ENCODE assay signal across 10 cellular contexts in genomic region chr12:18139989-18140596, GRCh38. TPM values are rescaled to one million over a fixed set of nuclear protein-coding genes. Genes with fewer than 3 reads are reported as not detected.
DNase-seq lines count a peak whose midpoint lies in the region; TF ChIP-seq lines count a peak whose summit lies in the region.
"Had no signal": no experiment of that assay in that cellular context is flagged by ENCODE, and none has a peak within 500 bp of the region (broad histone marks: within the 10 kb centered on the region; RNA-seq: fewer than 3 reads in every experiment).

No MANE protein-coding gene starts in this region.

- H3K4me1 ChIP-seq in SK-N-SH (ENCODE audit: control insufficient read depth in 1 of 2, insufficient read depth in 2 of 2, low read depth in 1 of 2, low read length in 1 of 2) = no peaks in the 10 kb centered on the region
- H3K4me1 ChIP-seq in hepatocyte (ENCODE audit: insufficient read depth) = peaks cover 14% of the 10 kb centered on the region

- H3K4me3 Mint-ChIP-seq in activated CD4-positive, alpha-beta T cell treated with anti-CD3 and anti-CD28 coated beads, Interleukin-2, amount 10 ng/mL, durations not matched to agents 24 days and 14 days = no peak overlapping the region
- H3K4me3 Mint-ChIP-seq in T-helper 2 cell treated with Interferon-gamma antibody and Interleukin-4, amounts not matched to agents 5 μg/mL and 100 μg/mL, for 36 hours = no peak overlapping the region

- H3K27me3 ChIP-seq in HL-60 (ENCODE audit: insufficient read depth, poor library complexity, severe bottlenecking) (no peaks in the 10 kb centered on the region), SK-N-SH (ENCODE audit: insufficient read depth) (no peaks in the 10 kb centered on the region), hepatocyte (no peaks in the 10 kb centered on the region)

- H3K9me3 Mint-ChIP-seq in activated CD4-positive, alpha-beta T cell treated with anti-CD3 and anti-CD28 coated beads, Interleukin-2, amount 10 ng/mL, durations not matched to agents 24 days and 14 days = no peaks in the 10 kb centered on the region
- no peaks in the 10 kb centered on the region for H3K9me3 Mint-ChIP-seq in T-helper 2 cell treated with Interferon-gamma antibody and Interleukin-4, amounts not matched to agents 5 μg/mL and 100 μg/mL, for 36 hours

- H3K9me2 ChIP-seq in SK-N-SH (no peaks in the 10 kb centered on the region; the same call in 1 of the 2 replicates), hepatocyte (replicated peaks; ENCODE audit: insufficient read depth) (no peaks in the 10 kb centered on the region)

- DNase-seq in GM10248 (ENCODE audit: extremely low spot score) (no peak), HL-60 (ENCODE audit: low read depth in 1 of 2, low spot score in 1 of 2) (no peak), SK-N-SH (no peak), hepatocyte (ENCODE audit: low spot score) (peak; percentile 23), NCI-H2171 (lab: John Stamatoyannopoulos, UW) (no peak), NCI-H2107 (lab: John Stamatoyannopoulos, UW) (no peak)
- no peak for DNase-seq in activated CD4-positive, alpha-beta T cell treated with anti-CD3 and anti-CD28 coated beads, Interleukin-2, amount 10 ng/mL, durations not matched to agents 24 days and 14 days
- no peak for DNase-seq in T-helper 2 cell treated with Interferon-gamma antibody and Interleukin-4, amounts not matched to agents 5 μg/mL and 100 μg/mL, for 36 hours (ENCODE audit: low spot score)

- H2AFZ ChIP-seq in SK-N-SH (ENCODE audit: low read depth) (no peak overlapping the region), hepatocyte (no peak overlapping the region)

- POLR2A ChIA-PET in GM10248 (lab: Yijun Ruan, JAX) (no interaction called here), SK-N-SH (lab: Yijun Ruan, JAX) (no interaction called here)

- H3K4me1 Mint-ChIP-seq in activated CD4-positive, alpha-beta T cell treated with anti-CD3 and anti-CD28 coated beads, Interleukin-2, amount 10 ng/mL, durations not matched to agents 24 days and 14 days = no peaks in the 10 kb centered on the region
- H3K4me1 Mint-ChIP-seq in T-helper 2 cell treated with Interferon-gamma antibody and Interleukin-4, amounts not matched to agents 5 μg/mL and 100 μg/mL, for 36 hours (ENCODE audit: low read depth) = no peaks in the 10 kb centered on the region

- H3K79me2 ChIP-seq in SK-N-SH (ENCODE audit: insufficient read depth) = no peaks in the 10 kb centered on the region
- H3K79me2 ChIP-seq in hepatocyte = no peaks in the 10 kb centered on the region

- CTCF ChIA-PET in GM10248 (lab: Yijun Ruan, JAX) = interaction anchor here (1.0 to 2.1 kb wide), 10 partner anchors 9 to 1051 kb away, joined by 3 to 11 read pairs (median 4); no protein-coding TSS in a partner anchor
- CTCF ChIA-PET in SK-N-SH (lab: Yijun Ruan, JAX) = interaction anchor here (0.6 to 1.5 kb wide), 5 partner anchors 11 to 1008 kb away, joined by 3 to 5 read pairs (median 3); no protein-coding TSS in a partner anchor

- H3K36me3 ChIP-seq in SK-N-SH (replicated peaks in 1 of 2; ENCODE audit: control insufficient read depth in 1 of 2, insufficient read depth in 2 of 2, low read length in 1 of 2) (no peaks in the 10 kb centered on the region), hepatocyte (replicated peaks; ENCODE audit: insufficient read depth, low read depth) (no peaks in the 10 kb centered on the region)

- TF ChIP-seq RAD21 in SK-N-SH (IDR thresholded peaks at IDR 0.05; ENCODE audit: low read length) = peak; percentile 57

- H3K9ac ChIP-seq in SK-N-SH = no peak overlapping the region

- no peaks in the 10 kb centered on the region for H3K36me3 Mint-ChIP-seq in activated CD4-positive, alpha-beta T cell treated with anti-CD3 and anti-CD28 coated beads, Interleukin-2, amount 10 ng/mL, durations not matched to agents 24 days and 14 days (ENCODE audit: low read depth)
- H3K36me3 Mint-ChIP-seq in T-helper 2 cell treated with Interferon-gamma antibody and Interleukin-4, amounts not matched to agents 5 μg/mL and 100 μg/mL, for 36 hours (ENCODE audit: low read depth) = no peaks in the 10 kb centered on the region

- H3K27ac Mint-ChIP-seq in activated CD4-positive, alpha-beta T cell treated with anti-CD3 and anti-CD28 coated beads, Interleukin-2, amount 10 ng/mL, durations not matched to agents 24 days and 14 days = no peak overlapping the region
- H3K27ac Mint-ChIP-seq in T-helper 2 cell treated with Interferon-gamma antibody and Interleukin-4, amounts not matched to agents 5 μg/mL and 100 μg/mL, for 36 hours = no peak overlapping the region

- H3K27ac ChIP-seq in HL-60 (replicated peaks) (no peak overlapping the region), SK-N-SH (ENCODE audit: low read depth in 2 of 2, low read length in 1 of 2) (no peak overlapping the region), hepatocyte (no peak overlapping the region)
- H3K27ac ChIP-seq: skin epidermis had no signal

- intact Hi-C loops in activated CD4-positive, alpha-beta T cell treated with anti-CD3 and anti-CD28 coated beads, Interleukin-2, amount 10 ng/mL, durations not matched to agents 24 days and 14 days (cut with micrococcal nuclease) = no loop called here

- no peak overlapping the region for H3K4me3 ChIP-seq in HL-60 (replicated peaks; ENCODE audit: insufficient read depth, low read length)
- no peak overlapping the region for H3K4me3 ChIP-seq in SK-N-SH (ENCODE audit: low read depth in 2 of 2, low read length in 1 of 2)
- no peak overlapping the region for H3K4me3 ChIP-seq in hepatocyte
- H3K4me3 ChIP-seq: skin epidermis had no signal

- H3K4me2 ChIP-seq in SK-N-SH (no peak overlapping the region), hepatocyte (no peak overlapping the region)

- no peak for TF ChIP-seq EP300 in SK-N-SH (IDR thresholded peaks at IDR 0.05; ENCODE audit: borderline replicate concordance in 1 of 2, low read depth in 1 of 2, low read length in 1 of 2)

- H3K27me3 Mint-ChIP-seq in activated CD4-positive, alpha-beta T cell treated with anti-CD3 and anti-CD28 coated beads, Interleukin-2, amount 10 ng/mL, durations not matched to agents 24 days and 14 days = no peaks in the 10 kb centered on the region
- H3K27me3 Mint-ChIP-seq in T-helper 2 cell treated with Interferon-gamma antibody and Interleukin-4, amounts not matched to agents 5 μg/mL and 100 μg/mL, for 36 hours (ENCODE audit: low read depth) = no peaks in the 10 kb centered on the region

- 0% methylated on average over 1 of the region's 1 CpG for WGBS in SK-N-SH (ENCODE audit: low lambda C conversion rate)
- 0% methylated on average over 1 of the region's 1 CpG for WGBS in hepatocyte (ENCODE audit: low lambda C conversion rate, missing lambda C conversion rate)

- H3K9me3 ChIP-seq in SK-N-SH = no peaks in the 10 kb centered on the region
- no peaks in the 10 kb centered on the region for H3K9me3 ChIP-seq in hepatocyte (ENCODE audit: low read depth)

- no peaks in the 10 kb centered on the region for H3F3A ChIP-seq in SK-N-SH (replicated peaks; ENCODE audit: insufficient read depth)

- H4K20me1 ChIP-seq in SK-N-SH (ENCODE audit: insufficient read depth) = no peaks in the 10 kb centered on the region
- H4K20me1 ChIP-seq in hepatocyte (ENCODE audit: insufficient read depth, poor library complexity, severe bottlenecking) = no peaks in the 10 kb centered on the region

- TF ChIP-seq CTCF in GM10248 (IDR thresholded peaks at IDR 0.05; ENCODE audit: control extremely low read depth, extremely low read depth, low read depth, missing control alignments) (peak; percentile 47), HL-60 (IDR thresholded peaks at IDR 0.05; ENCODE audit: insufficient read depth, low read length) (peak; percentile 54), SK-N-SH (IDR thresholded peaks at IDR 0.05) (peak; percentile 75), hepatocyte (IDR thresholded peaks at IDR 0.05; ENCODE audit: poor library complexity) (peak; percentile 74)

TF ChIP-seq in SK-N-SH, 30 proteins besides CTCF, POLR2A, EP300 and RAD21:
- 0 out of 2 replicates have a peak, but pooled peaks have one; percentile 8 for TF ChIP-seq SMC3 (IDR thresholded peaks at IDR 0.05; ENCODE audit: low read depth, low read length)
- TF ChIP-seq ELF1 (IDR thresholded peaks at IDR 0.05) = no peak

RNA-seq across cellular contexts. Expression of gene RERGL, which starts 50.1 kb away (rescaled TPM):
- polyA plus RNA-seq in SK-N-SH (2012; rRNA removed) (0.13 and 0.19 TPM in 2 replicates), hepatocyte (not detected in 2 replicates)
- polyA plus RNA-seq in SK-N-SH (2012; cell fraction: cytosol; rRNA removed) = 0.12 and 0.22 TPM in 2 replicates
- polyA plus RNA-seq in SK-N-SH (2012; cell fraction: nucleus; rRNA removed) = 0.90 and 1.8 TPM in 2 replicates
- 0.70 and 0.80 TPM in 2 replicates for total RNA-seq in hepatocyte
- total RNA-seq in activated CD4-positive, alpha-beta T cell treated with anti-CD3 and anti-CD28 coated beads, Interleukin-2, amount 10 ng/mL, durations not matched to agents 24 days and 14 days = not detected in 2 replicates
- total RNA-seq: T-helper 2 cell treated with Interferon-gamma antibody and Interleukin-4, amounts not matched to agents 100 ng/mL and 5 ng/mL, for 36 hours had no signal
